ENCODE assay signal across 9 cellular contexts in the genomic region with DNA sequence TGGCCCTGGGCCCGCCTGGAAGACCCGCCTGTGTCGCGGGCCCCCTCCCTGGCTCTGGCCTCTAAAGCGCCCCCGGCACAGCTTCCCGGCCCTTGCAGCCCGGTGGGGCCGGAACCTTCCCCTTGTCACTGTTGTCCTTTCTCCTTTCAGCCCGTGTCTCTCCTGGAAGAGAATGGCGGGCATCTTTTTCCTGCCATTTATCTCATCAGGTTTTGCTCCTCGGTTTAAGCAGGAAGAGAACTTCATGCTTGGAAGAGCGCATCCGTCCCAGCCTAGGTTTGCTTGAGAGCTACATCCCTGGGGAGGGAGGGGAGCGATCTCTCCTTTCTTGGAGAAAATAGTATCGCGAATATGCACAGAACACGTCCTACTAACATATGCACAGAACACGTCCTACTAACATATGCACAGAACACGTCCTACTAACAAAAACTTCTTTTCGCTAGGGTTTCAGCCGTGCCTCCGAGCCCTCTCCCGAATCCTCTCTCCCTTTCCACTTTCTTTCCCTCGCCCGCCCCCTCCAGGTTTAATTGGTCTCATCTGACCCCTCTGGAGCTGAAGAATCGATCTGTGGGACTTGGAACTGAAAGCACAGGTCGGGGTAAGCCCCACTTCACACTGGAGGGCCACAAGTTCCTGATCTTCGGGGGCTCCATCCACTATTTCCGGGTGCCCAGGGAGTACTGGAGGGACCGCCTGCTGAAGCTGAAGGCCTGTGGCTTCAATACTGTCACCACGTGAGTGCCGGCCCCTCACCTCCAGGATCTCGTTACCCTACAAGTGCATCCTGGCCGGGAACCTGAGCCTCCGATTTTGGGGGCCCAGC. TPM values are rescaled to one million over a fixed set of nuclear protein-coding genes. Genes with fewer than 3 reads are reported as not detected.
DNase-seq lines count a peak whose midpoint lies in the region; ATAC-seq lines count a peak whose summit lies in the region.
"Had no signal": no experiment of that assay in that cellular context is flagged by ENCODE, and none has a peak within 500 bp of the region (broad histone marks: within the 10 kb centered on the region; RNA-seq: fewer than 3 reads in every experiment).

No MANE protein-coding gene starts in this region.

- no peak overlapping the region for H3K27ac Mint-ChIP-seq in activated CD4-positive, alpha-beta T cell treated with anti-CD3 and anti-CD28 coated beads, Interleukin-2, amount 10 ng/mL, durations not matched to agents 7 days and 5 days
- peak overlapping the region; percentile 79 for H3K27ac Mint-ChIP-seq in activated T-helper 2 cell treated with anti-CD3 and anti-CD28 coated beads, Interferon-gamma antibody, Interleukin-2, Interleukin-4, amounts not matched to agents 10 μg/mL and 5 μg/mL and 100 μg/mL, durations not matched to agents 14 hours and 24 hours and 36 hours
- no peak overlapping the region for H3K27ac Mint-ChIP-seq in stimulated activated memory B cell treated with anti-CD40 and anti-IgM and Interleukin-4, amounts not matched to agents 10 μg/mL and 1 μg/mL and 100 μg/mL, for 72 hours

- H3K27ac ChIP-seq in iPS-20b (ENCODE audit: low read length): no peak overlapping the region

- no peaks in the 10 kb centered on the region for H3K9me3 ChIP-seq in iPS-20b (ENCODE audit: insufficient read depth, low read depth, low read length)

- peak overlapping the region; percentile 74 for H3K4me3 ChIP-seq in iPS-20b (ENCODE audit: low read length)

- peak; percentile 2 for DNase-seq in activated CD4-positive, alpha-beta T cell treated with anti-CD3 and anti-CD28 coated beads, Interleukin-2, amount 10 ng/mL, durations not matched to agents 7 days and 5 days
- DNase-seq in activated CD4-positive, alpha-beta T cell treated with anti-CD3 and anti-CD28 coated beads, Interleukin-2, amount 50 U/mL, for 48 hours: no peak
- no peak for DNase-seq in activated T-helper 2 cell treated with anti-CD3 and anti-CD28 coated beads, Interferon-gamma antibody, Interleukin-2, Interleukin-4, amounts not matched to agents 10 μg/mL and 5 μg/mL and 100 μg/mL, durations not matched to agents 14 hours and 24 hours and 36 hours (ENCODE audit: low spot score)
- no peak for DNase-seq in NCI-H2029 (lab: John Stamatoyannopoulos, UW)
- no peak for DNase-seq in stimulated activated CD4-positive, alpha-beta T cell treated with anti-CD3 and anti-CD28 coated beads, Interleukin-15, amount 100 ng/mL, for 24 hours
- DNase-seq: HCEC 1CT had no signal

- peaks cover 41% of the 10 kb centered on the region for H3K4me1 Mint-ChIP-seq in activated CD4-positive, alpha-beta T cell treated with anti-CD3 and anti-CD28 coated beads, Interleukin-2, amount 10 ng/mL, durations not matched to agents 7 days and 5 days
- H3K4me1 Mint-ChIP-seq in activated T-helper 2 cell treated with anti-CD3 and anti-CD28 coated beads, Interferon-gamma antibody, Interleukin-2, Interleukin-4, amounts not matched to agents 10 μg/mL and 5 μg/mL and 100 μg/mL, durations not matched to agents 14 hours and 24 hours and 36 hours (ENCODE audit: low read depth): peaks cover 44% of the 10 kb centered on the region
- H3K4me1 Mint-ChIP-seq in stimulated activated memory B cell treated with anti-CD40 and anti-IgM and Interleukin-4, amounts not matched to agents 10 μg/mL and 1 μg/mL and 100 μg/mL, for 72 hours: peaks cover 26% of the 10 kb centered on the region

- peak overlapping the region; percentile 69 for H3K4me3 Mint-ChIP-seq in activated CD4-positive, alpha-beta T cell treated with anti-CD3 and anti-CD28 coated beads, Interleukin-2, amount 10 ng/mL, durations not matched to agents 7 days and 5 days
- peak overlapping the region; percentile 87 for H3K4me3 Mint-ChIP-seq in activated T-helper 2 cell treated with anti-CD3 and anti-CD28 coated beads, Interferon-gamma antibody, Interleukin-2, Interleukin-4, amounts not matched to agents 10 μg/mL and 5 μg/mL and 100 μg/mL, durations not matched to agents 14 hours and 24 hours and 36 hours (ENCODE audit: low read depth)
- peak overlapping the region; percentile 64 for H3K4me3 Mint-ChIP-seq in stimulated activated memory B cell treated with anti-CD40 and anti-IgM and Interleukin-4, amounts not matched to agents 10 μg/mL and 1 μg/mL and 100 μg/mL, for 72 hours

- peaks cover 55% of the 10 kb centered on the region for H3K27me3 ChIP-seq in iPS-20b (ENCODE audit: insufficient read depth, low read length)

- peaks cover 3% of the 10 kb centered on the region for H3K27me3 Mint-ChIP-seq in activated CD4-positive, alpha-beta T cell treated with anti-CD3 and anti-CD28 coated beads, Interleukin-2, amount 10 ng/mL, durations not matched to agents 7 days and 5 days
- peaks cover 2% of the 10 kb centered on the region for H3K27me3 Mint-ChIP-seq in activated T-helper 2 cell treated with anti-CD3 and anti-CD28 coated beads, Interferon-gamma antibody, Interleukin-2, Interleukin-4, amounts not matched to agents 10 μg/mL and 5 μg/mL and 100 μg/mL, durations not matched to agents 14 hours and 24 hours and 36 hours (ENCODE audit: low read depth)
- peaks cover 78% of the 10 kb centered on the region for H3K27me3 Mint-ChIP-seq in stimulated activated memory B cell treated with anti-CD40 and anti-IgM and Interleukin-4, amounts not matched to agents 10 μg/mL and 1 μg/mL and 100 μg/mL, for 72 hours

- POLR2A ChIA-PET in activated CD4-positive, alpha-beta T cell treated with anti-CD3 and anti-CD28 coated beads, Interleukin-2, amount 10 ng/mL, durations not matched to agents 7 days and 5 days (lab: Charles Lee): no interaction called here

- no peaks in the 10 kb centered on the region for H3K9me3 Mint-ChIP-seq in activated CD4-positive, alpha-beta T cell treated with anti-CD3 and anti-CD28 coated beads, Interleukin-2, amount 10 ng/mL, durations not matched to agents 7 days and 5 days
- peaks cover 5% of the 10 kb centered on the region for H3K9me3 Mint-ChIP-seq in activated T-helper 2 cell treated with anti-CD3 and anti-CD28 coated beads, Interferon-gamma antibody, Interleukin-2, Interleukin-4, amounts not matched to agents 10 μg/mL and 5 μg/mL and 100 μg/mL, durations not matched to agents 14 hours and 24 hours and 36 hours
- H3K9me3 Mint-ChIP-seq in stimulated activated memory B cell treated with anti-CD40 and anti-IgM and Interleukin-4, amounts not matched to agents 10 μg/mL and 1 μg/mL and 100 μg/mL, for 72 hours: peaks cover 3% of the 10 kb centered on the region

- ATAC-seq in stimulated activated memory B cell treated with anti-CD40 and anti-IgM and Interleukin-4, amounts not matched to agents 10 μg/mL and 1 μg/mL and 100 μg/mL, for 72 hours: no peak
- no peak for ATAC-seq in GM19395 (IDR thresholded peaks at IDR 0.05; ENCODE audit: unreplicated experiment)

- H3K4me1 ChIP-seq in iPS-20b (ENCODE audit: insufficient read depth, low read length): peaks cover 7% of the 10 kb centered on the region; the same call in 1 of the 2 replicates

- peaks cover 18% of the 10 kb centered on the region for H3K36me3 Mint-ChIP-seq in activated CD4-positive, alpha-beta T cell treated with anti-CD3 and anti-CD28 coated beads, Interleukin-2, amount 10 ng/mL, durations not matched to agents 7 days and 5 days (ENCODE audit: low read depth)
- peaks cover 40% of the 10 kb centered on the region for H3K36me3 Mint-ChIP-seq in activated T-helper 2 cell treated with anti-CD3 and anti-CD28 coated beads, Interferon-gamma antibody, Interleukin-2, Interleukin-4, amounts not matched to agents 10 μg/mL and 5 μg/mL and 100 μg/mL, durations not matched to agents 14 hours and 24 hours and 36 hours (ENCODE audit: low read depth)
- H3K36me3 Mint-ChIP-seq in stimulated activated memory B cell treated with anti-CD40 and anti-IgM and Interleukin-4, amounts not matched to agents 10 μg/mL and 1 μg/mL and 100 μg/mL, for 72 hours: no peaks in the 10 kb centered on the region

- intact Hi-C loops in activated T-helper 2 cell treated with anti-CD3 and anti-CD28 coated beads, Interferon-gamma antibody, Interleukin-2, Interleukin-4, amounts not matched to agents 10 μg/mL and 5 μg/mL and 100 μg/mL, durations not matched to agents 14 hours and 24 hours and 36 hours (cut with micrococcal nuclease): loop anchor here (2.0 kb wide), 1 partner anchor 351 kb away; no protein-coding TSS in a partner anchor

- peak overlapping the region; percentile 83; the same call in 1 of the 2 replicates for H3K9ac ChIP-seq in iPS-20b (ENCODE audit: low read depth, low read length)

- CTCF ChIA-PET in activated CD4-positive, alpha-beta T cell treated with anti-CD3 and anti-CD28 coated beads, Interleukin-2, amount 10 ng/mL, durations not matched to agents 7 days and 5 days (lab: Charles Lee): interaction anchor here (0.5 to 2.1 kb wide), 5 partner anchors 10 to 68 kb away, joined by 3 to 15 read pairs (median 7); no protein-coding TSS in a partner anchor

- H3K36me3 ChIP-seq in iPS-20b (ENCODE audit: insufficient read depth, low read depth, low read length): peaks cover 3% of the 10 kb centered on the region; the same call in 1 of the 2 replicates

RNA-seq across cellular contexts. Expression of gene GLB1L3, which starts 1.2 kb away (rescaled TPM):
- total RNA-seq in activated CD4-positive, alpha-beta T cell treated with anti-CD3 and anti-CD28 coated beads, Interleukin-2, amount 10 ng/mL, durations not matched to agents 7 days and 5 days: 1 to 10 TPM; 6.8 to 7.2 TPM
- total RNA-seq in activated T-helper 2 cell treated with anti-CD3 and anti-CD28 coated beads, Interferon-gamma antibody, Interleukin-2, Interleukin-4, amounts not matched to agents 10 μg/mL and 5 μg/mL and 100 μg/mL, durations not matched to agents 14 hours and 24 hours and 36 hours: 14.5 and 15.4 TPM in 2 replicates

RNA-seq across cellular contexts. Expression of gene ACAD8, which starts 24.0 kb away (rescaled TPM):
- total RNA-seq in activated CD4-positive, alpha-beta T cell treated with anti-CD3 and anti-CD28 coated beads, Interleukin-2, amount 10 ng/mL, durations not matched to agents 7 days and 5 days: 10 to 100 TPM; 21.7 to 21.8 TPM
- total RNA-seq in activated T-helper 2 cell treated with anti-CD3 and anti-CD28 coated beads, Interferon-gamma antibody, Interleukin-2, Interleukin-4, amounts not matched to agents 10 μg/mL and 5 μg/mL and 100 μg/mL, durations not matched to agents 14 hours and 24 hours and 36 hours: 27.3 and 27.7 TPM in 2 replicates

RNA-seq across cellular contexts. Expression of gene THYN1, which starts 24.2 kb away (rescaled TPM):
- total RNA-seq in activated CD4-positive, alpha-beta T cell treated with anti-CD3 and anti-CD28 coated beads, Interleukin-2, amount 10 ng/mL, durations not matched to agents 7 days and 5 days: 10 to 100 TPM; 56.4 to 61.6 TPM
- total RNA-seq in activated T-helper 2 cell treated with anti-CD3 and anti-CD28 coated beads, Interferon-gamma antibody, Interleukin-2, Interleukin-4, amounts not matched to agents 10 μg/mL and 5 μg/mL and 100 μg/mL, durations not matched to agents 14 hours and 24 hours and 36 hours: 55.6 and 60.8 TPM in 2 replicates

RNA-seq across cellular contexts. Expression of gene VPS26B, which starts 52.9 kb away (rescaled TPM):
- 10 to 100 TPM; 66.4 to 66.9 TPM for total RNA-seq in activated CD4-positive, alpha-beta T cell treated with anti-CD3 and anti-CD28 coated beads, Interleukin-2, amount 10 ng/mL, durations not matched to agents 7 days and 5 days
- total RNA-seq in activated T-helper 2 cell treated with anti-CD3 and anti-CD28 coated beads, Interferon-gamma antibody, Interleukin-2, Interleukin-4, amounts not matched to agents 10 μg/mL and 5 μg/mL and 100 μg/mL, durations not matched to agents 14 hours and 24 hours and 36 hours: 41.7 and 43.8 TPM in 2 replicates

RNA-seq across cellular contexts. Expression of gene NCAPD3, which starts 53.6 kb away (rescaled TPM):
- total RNA-seq in activated CD4-positive, alpha-beta T cell treated with anti-CD3 and anti-CD28 coated beads, Interleukin-2, amount 10 ng/mL, durations not matched to agents 7 days and 5 days: 100 to 1,000 TPM; 118 to 125 TPM
- total RNA-seq in activated T-helper 2 cell treated with anti-CD3 and anti-CD28 coated beads, Interferon-gamma antibody, Interleukin-2, Interleukin-4, amounts not matched to agents 10 μg/mL and 5 μg/mL and 100 μg/mL, durations not matched to agents 14 hours and 24 hours and 36 hours: 98.2 and 99.9 TPM in 2 replicates
